1 cellular context compared by ENCODE assay signal in genomic region chr19:7405482-7405881, GRCh38.
TF ChIP-seq lines count a peak whose summit lies in the region.

No MANE protein-coding gene starts in this region.

TF ChIP-seq in K562, 482 proteins besides CTCF, POLR2A, EP300 and RAD21:
- TF ChIP-seq ZNF121 (CRISPR knock-in tag; conservative IDR thresholded peaks at IDR 0.05) = peak; percentile 76; the same call in 1 of the 2 replicates
